Comparison of ENCODE assay signal across 8 cellular contexts in genomic region chr5:61330341-61330878, GRCh38.
DNase-seq lines count a peak whose midpoint lies in the region; ATAC-seq and FAIRE-seq lines count a peak whose summit lies in the region.

No MANE protein-coding gene starts in this region.

- no peaks in the 10 kb centered on the region for H3K27me3 Mint-ChIP-seq in central memory CD8-positive, alpha-beta T cell
- no peaks in the 10 kb centered on the region for H3K27me3 Mint-ChIP-seq in stimulated activated memory B cell treated with anti-CD40 and anti-IgM and Interleukin-4, amounts not matched to agents 10 μg/mL and 1 μg/mL and 100 μg/mL, for 72 hours

- H3K27ac Mint-ChIP-seq in central memory CD8-positive, alpha-beta T cell (ENCODE audit: low read depth), result peak overlapping the region; percentile 98
- H3K27ac Mint-ChIP-seq in stimulated activated memory B cell treated with anti-CD40 and anti-IgM and Interleukin-4, amounts not matched to agents 10 μg/mL and 1 μg/mL and 100 μg/mL, for 72 hours, result peak overlapping the region; percentile 83

- ATAC-seq in HG02884 (IDR thresholded peaks at IDR 0.05; ENCODE audit: unreplicated experiment) (peak; percentile 0), HG02610 (IDR thresholded peaks at IDR 0.05; ENCODE audit: unreplicated experiment) (no peak)
- no peak for ATAC-seq in central memory CD8-positive, alpha-beta T cell (replicated peaks; ENCODE audit: extremely low read depth, poor library complexity, severe bottlenecking)
- no peak for ATAC-seq in stimulated activated memory B cell treated with anti-CD40 and anti-IgM and Interleukin-4, amounts not matched to agents 10 μg/mL and 1 μg/mL and 100 μg/mL, for 72 hours

- no peaks in the 10 kb centered on the region for H3K9me3 Mint-ChIP-seq in central memory CD8-positive, alpha-beta T cell
- no peaks in the 10 kb centered on the region for H3K9me3 Mint-ChIP-seq in stimulated activated memory B cell treated with anti-CD40 and anti-IgM and Interleukin-4, amounts not matched to agents 10 μg/mL and 1 μg/mL and 100 μg/mL, for 72 hours

- peak; percentile 84 for DNase-seq in DMS53 (lab: John Stamatoyannopoulos, UW)
- peak; percentile 8 for DNase-seq in RCC 7860 (ENCODE audit: low spot score)
- no peak for DNase-seq in central memory CD8-positive, alpha-beta T cell (ENCODE audit: low spot score in 2 of 2)
- peak; percentile 74 for DNase-seq in kidney tubule cell (ENCODE audit: low spot score)
- no peak for DNase-seq in activated effector memory CD4-positive, alpha-beta T cell treated with Interleukin-2 at 50 U/mL for 16 hours

- no peak for FAIRE-seq in RCC 7860 (lab: Jason Lieb, UNC)

- peaks cover 24% of the 10 kb centered on the region for H3K36me3 Mint-ChIP-seq in central memory CD8-positive, alpha-beta T cell (ENCODE audit: insufficient read depth)
- no peaks in the 10 kb centered on the region for H3K36me3 Mint-ChIP-seq in stimulated activated memory B cell treated with anti-CD40 and anti-IgM and Interleukin-4, amounts not matched to agents 10 μg/mL and 1 μg/mL and 100 μg/mL, for 72 hours

- H3K4me3 Mint-ChIP-seq in central memory CD8-positive, alpha-beta T cell, result peak overlapping the region; percentile 97
- H3K4me3 Mint-ChIP-seq in stimulated activated memory B cell treated with anti-CD40 and anti-IgM and Interleukin-4, amounts not matched to agents 10 μg/mL and 1 μg/mL and 100 μg/mL, for 72 hours, result peak overlapping the region; percentile 86

- H3K4me1 Mint-ChIP-seq in central memory CD8-positive, alpha-beta T cell, result peaks cover 55% of the 10 kb centered on the region
- H3K4me1 Mint-ChIP-seq in stimulated activated memory B cell treated with anti-CD40 and anti-IgM and Interleukin-4, amounts not matched to agents 10 μg/mL and 1 μg/mL and 100 μg/mL, for 72 hours, result peaks cover 46% of the 10 kb centered on the region

Comparison
In these comparisons a context has a peak if more than half of its experiments do, and no peak if none do; other contexts are left out.
1. DNase-seq: peak in DMS53 (single experiment), RCC 7860 (single experiment) and kidney tubule cell (single experiment); none in central memory CD8-positive, alpha-beta T cell (0 of 2) and activated effector memory CD4-positive, alpha-beta T cell treated with Interleukin-2 at 50 U/mL for 16 hours (single experiment).